16 cellular contexts compared by ENCODE assay signal in genomic region chr5:73369283-73369682, GRCh38.
"Had no signal": no experiment of that assay in that cellular context is flagged by ENCODE, and none has a peak within 500 bp of the region (broad histone marks: within the 10 kb centered on the region; RNA-seq: fewer than 3 reads in every experiment).

No MANE protein-coding gene starts in this region.

- DNase-seq: activated CD4-positive, alpha-beta T cell treated with anti-CD3 and anti-CD28 coated beads for 4 hours; activated CD8-positive, alpha-beta memory T cell treated with anti-CD3 and anti-CD28 coated beads, Interleukin-2, amount 50 U/mL, for 48 hours; activated CD8-positive, alpha-beta T cell treated with anti-CD3 and anti-CD28 coated beads, Interleukin-2, amount 10 ng/mL, durations not matched to agents 7 days and 5 days; activated naive CD4-positive, alpha-beta T cell treated with anti-CD3 and anti-CD28 coated beads for 36 hours; central memory CD4-positive, alpha-beta T cell; cortex of kidney; effector CD8-positive, alpha-beta T cell; glutamatergic neuron; left lung; stimulated activated CD4-positive, alpha-beta T cell treated with anti-CD3 and anti-CD28 coated beads, Interleukin-4, amount 100 ng/mL, for 24 hours; T-cell; T1000; testis; WERI-Rb-1 had no signal

- H3K9me3 Mint-ChIP-seq: activated naive CD4-positive, alpha-beta T cell treated with anti-CD3 and anti-CD28 coated beads for 36 hours; neural crest cell; stimulated activated naive CD8-positive, alpha-beta T cell treated with anti-CD3 and anti-CD28 coated beads, Interleukin-15, Interleukin-2, amounts not matched to agents 100 ng/mL and 50 ng/mL, for 24 hours; T-cell had no signal

- H3K36me3 Mint-ChIP-seq: T-cell had no signal

- ATAC-seq: activated CD8-positive, alpha-beta T cell treated with anti-CD3 and anti-CD28 coated beads, Interleukin-2, amount 10 ng/mL, durations not matched to agents 7 days and 5 days; left lung; T-cell had no signal

- H3K9me3 ChIP-seq: left lung, testis had no signal

- H3K4me3 Mint-ChIP-seq: activated CD8-positive, alpha-beta T cell treated with anti-CD3 and anti-CD28 coated beads, Interleukin-2, amount 10 ng/mL, durations not matched to agents 7 days and 5 days; activated naive CD4-positive, alpha-beta T cell treated with anti-CD3 and anti-CD28 coated beads for 36 hours; neural crest cell; stimulated activated naive CD8-positive, alpha-beta T cell treated with anti-CD3 and anti-CD28 coated beads, Interleukin-15, Interleukin-2, amounts not matched to agents 100 ng/mL and 50 ng/mL, for 24 hours; T-cell had no signal

- H3K27ac ChIP-seq: left lung, testis, WERI-Rb-1 had no signal

- H3K27me3 ChIP-seq: testis had no signal

- H3K4me1 Mint-ChIP-seq: neural crest cell, T-cell had no signal

- H3K4me3 ChIP-seq: left lung, testis had no signal

- H3K4me1 ChIP-seq: left lung, testis had no signal

- H3K36me3 ChIP-seq: left lung, WERI-Rb-1 had no signal
